ENCODE assay signal across 1 cellular context in the genomic region with DNA sequence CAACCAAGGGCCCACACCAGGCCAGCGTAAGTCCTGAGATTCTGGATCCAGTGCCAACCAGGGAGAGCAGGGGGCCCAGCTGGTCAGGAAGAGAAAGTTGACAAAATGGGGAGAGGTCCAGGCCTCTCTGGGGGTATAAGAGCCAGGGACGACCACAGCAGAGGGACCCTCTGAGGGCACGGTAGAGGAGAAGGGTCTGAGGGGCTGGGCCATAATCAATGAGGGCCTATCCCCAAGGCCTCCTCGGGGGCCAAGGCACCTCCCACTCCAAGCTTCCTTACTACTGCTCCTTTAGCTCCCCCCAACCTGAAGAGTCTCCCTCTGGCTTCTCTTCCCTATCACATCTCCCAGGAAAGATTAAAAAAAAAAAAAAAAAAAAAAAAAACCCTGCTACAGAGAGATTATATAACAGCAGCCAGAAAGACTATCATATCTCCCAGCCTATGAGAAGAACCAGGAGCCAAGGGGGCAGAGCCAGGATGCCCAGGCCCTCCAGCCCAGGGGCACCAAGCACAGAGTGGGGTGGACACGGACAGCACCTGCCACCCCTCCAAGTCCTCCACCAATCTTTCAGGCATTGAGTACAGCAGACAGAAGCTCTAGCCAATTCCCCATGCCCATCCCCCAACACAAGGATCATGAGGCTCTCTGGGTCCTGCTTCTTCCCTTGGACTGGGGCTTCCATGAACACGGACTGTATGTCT.
TF ChIP-seq lines count a peak whose summit lies in the region.

No MANE protein-coding gene starts in this region.

TF ChIP-seq in endothelial cell of umbilical vein, 7 proteins besides CTCF, POLR2A, EP300 and RAD21:
- TF ChIP-seq POLR2AphosphoS5 (IDR thresholded peaks at IDR 0.05; ENCODE audit: insufficient read depth, low read depth, low read length) (no peak), GATA2 (IDR thresholded peaks at IDR 0.05; ENCODE audit: insufficient read depth, insufficient read length, low read depth, low read length) (no peak), JUN (IDR thresholded peaks at IDR 0.05; ENCODE audit: borderline replicate concordance, insufficient read depth, insufficient read length, low read depth) (no peak), EZH2 (IDR thresholded peaks at IDR 0.05; ENCODE audit: borderline replicate concordance, low read depth, low read length, severe bottlenecking) (no peak), MYC (IDR thresholded peaks at IDR 0.05; ENCODE audit: low read depth, low read length) (no peak), FOS (IDR thresholded peaks at IDR 0.05; ENCODE audit: borderline replicate concordance, insufficient read depth, low read length) (no peak)
- TF ChIP-seq, protein P1, sequence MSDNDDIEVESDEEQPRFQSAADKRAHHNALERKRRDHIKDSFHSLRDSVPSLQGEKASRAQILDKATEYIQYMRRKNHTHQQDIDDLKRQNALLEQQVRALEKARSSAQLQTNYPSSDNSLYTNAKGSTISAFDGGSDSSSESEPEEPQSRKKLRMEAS (IDR thresholded peaks at IDR 0.05; ENCODE audit: insufficient read depth, insufficient read length): no peak
TF ChIP-seq in endothelial cell of umbilical vein: peak in this region for 0.
